8 cellular contexts compared by ENCODE assay signal in genomic region chr1:161117681-161118581, GRCh38. TPM values are rescaled to one million over a fixed set of nuclear protein-coding genes. Genes with fewer than 3 reads are reported as not detected.
DNase-seq lines count a peak whose midpoint lies in the region; ATAC-seq, FAIRE-seq and TF ChIP-seq lines count a peak whose summit lies in the region.

TSS of gene NIT1 (plus strand) at chr1:161118105. CDS start at chr1:161118177, 72 bp downstream.
TSS of gene PFDN2 (minus strand) at chr1:161118037. CDS start at chr1:161118026, 11 bp downstream.

- peak within 1 kb of the TSS; percentile 77 to 95 (median 86) for H3K27ac ChIP-seq in pancreas
- H3K27ac ChIP-seq in thymus (ENCODE audit: low read depth), result peak within 1 kb of the TSS; percentile 84

- peak within 1 kb of the TSS; percentile 95 for H3K4me3 Mint-ChIP-seq in activated naive CD8-positive, alpha-beta T cell treated with anti-CD3 and anti-CD28 coated beads, Interleukin-2, amount 50 U/mL, for 24 hours

- peaks cover 57% of the 10 kb centered on the region for H3K36me3 Mint-ChIP-seq in activated naive CD8-positive, alpha-beta T cell treated with anti-CD3 and anti-CD28 coated beads, Interleukin-2, amount 50 U/mL, for 24 hours (ENCODE audit: low read depth)

- H3K27me3 Mint-ChIP-seq in activated naive CD8-positive, alpha-beta T cell treated with anti-CD3 and anti-CD28 coated beads, Interleukin-2, amount 50 U/mL, for 24 hours, result no peaks in the 10 kb centered on the region

- H3K27ac Mint-ChIP-seq in activated naive CD8-positive, alpha-beta T cell treated with anti-CD3 and anti-CD28 coated beads, Interleukin-2, amount 50 U/mL, for 24 hours, result peak within 1 kb of the TSS; percentile 80

- ATAC-seq in HG02610 (IDR thresholded peaks at IDR 0.05; ENCODE audit: unreplicated experiment) (peak; percentile 80), Right ventricle myocardium superior (ENCODE audit: poor library complexity) (peak; percentile 96), pancreas (peak; percentile 81 to 94 (median 88))
- ATAC-seq in activated naive CD8-positive, alpha-beta T cell treated with anti-CD3 and anti-CD28 coated beads, Interleukin-2, amount 50 U/mL, for 24 hours, result peak; percentile 50

- H3K4me3 ChIP-seq in GM12864 (ENCODE audit: low read depth, low read length) (peak within 1 kb of the TSS; percentile 87), pancreas (peak within 1 kb of the TSS; percentile 60 to 97 (median 90)), thymus (ENCODE audit: low read length) (peak within 1 kb of the TSS; percentile 80)

- TF ChIP-seq CTCF in GM12864 (IDR thresholded peaks at IDR 0.05; ENCODE audit: low read depth, low read length, missing control alignments) (no peak), pancreas (IDR thresholded peaks at IDR 0.05) (no peak)

- peaks cover 0 to 23% (median 14%) of the 10 kb centered on the region in 3 donors for H3K36me3 ChIP-seq in pancreas
- peaks cover 28% of the 10 kb centered on the region for H3K36me3 ChIP-seq in thymus (ENCODE audit: control insufficient read depth, insufficient read depth)

- H3K9me3 ChIP-seq in pancreas (no peaks in the 10 kb centered on the region), thymus (ENCODE audit: control insufficient read depth) (no peaks in the 10 kb centered on the region)

- intact Hi-C loops in Right ventricle myocardium superior (cut with DNase I) (no loop called here), pancreas (cut with DNase I) (no loop called here)

- H3K9me3 Mint-ChIP-seq in activated naive CD8-positive, alpha-beta T cell treated with anti-CD3 and anti-CD28 coated beads, Interleukin-2, amount 50 U/mL, for 24 hours, result no peaks in the 10 kb centered on the region

- FAIRE-seq in pancreas (lab: Jason Lieb, UNC), result no peak

- H3K4me1 ChIP-seq in pancreas (peaks cover 40 to 42% (median 42%) of the 10 kb centered on the region in 3 donors), thymus (ENCODE audit: control insufficient read depth, insufficient read depth, low read length) (peaks cover 23% of the 10 kb centered on the region)

- no peaks in the 10 kb centered on the region for H3K27me3 ChIP-seq in pancreas
- H3K27me3 ChIP-seq in thymus (ENCODE audit: control insufficient read depth, insufficient read depth), result no peaks in the 10 kb centered on the region

- no peak for DNase-seq in GM12864 (ENCODE audit: low read depth)
- DNase-seq in NCI-H1092 treated with DMSO at 0.1 percent for 48 hours (lab: John Stamatoyannopoulos, UW), result peak; percentile 72
- peak; percentile 77 for DNase-seq in T follicular helper cell (ENCODE audit: low read depth)
- DNase-seq in activated naive CD8-positive, alpha-beta T cell treated with anti-CD3 and anti-CD28 coated beads, Interleukin-2, amount 50 U/mL, for 24 hours, result peak; percentile 90
- DNase-seq in Right ventricle myocardium superior, result peak; percentile 93
- DNase-seq in pancreas, result peak; percentile 78 to 93 (median 83)

- H3K4me1 Mint-ChIP-seq in activated naive CD8-positive, alpha-beta T cell treated with anti-CD3 and anti-CD28 coated beads, Interleukin-2, amount 50 U/mL, for 24 hours, result peaks cover 84% of the 10 kb centered on the region

- WGBS in pancreas, 2 donors, result 0 to 1% methylated on average over 58 to 59 of the region's 59 CpGs
- under 1% methylated on average over 59 of the region's 59 CpGs for WGBS in thymus

RNA-seq across cellular contexts. Expression of gene NIT1, which starts in this region (rescaled TPM):
- 33.8 TPM for total RNA-seq in Right ventricle myocardium superior
- total RNA-seq in pancreas, result 10 to 100 TPM; 17.9 to 25.1 (median 19.9) TPM
- polyA plus RNA-seq in pancreas, result 10 to 100 TPM; 27.7 to 48.4 TPM
- polyA plus RNA-seq in thymus, result 61.4 TPM

RNA-seq across cellular contexts. Expression of gene PFDN2, which starts in this region (rescaled TPM):
- 62.3 TPM for total RNA-seq in Right ventricle myocardium superior
- total RNA-seq in pancreas, result 10 to 100 TPM in 5 of 6 donors, 1 to 10 TPM in 1; 9.8 to 24.8 (median 18.0) TPM
- polyA plus RNA-seq in pancreas, result 10 to 100 TPM; 63.8 to 91.6 TPM
- 152 TPM for polyA plus RNA-seq in thymus
